ENCODE assay signal across 8 cellular contexts in genomic region chrX:100649550-100650356, GRCh38. TPM values are rescaled to one million over a fixed set of nuclear protein-coding genes. Genes with fewer than 3 reads are reported as not detected.
A peak's percentile ranks its signal among the peaks of the same experiment; 100 is the strongest.
DNase-seq lines count a peak whose midpoint lies in the region; ATAC-seq and TF ChIP-seq lines count a peak whose summit lies in the region.

No MANE protein-coding gene starts in this region.

- H3K4me3 Mint-ChIP-seq in activated CD8-positive, alpha-beta T cell treated with anti-CD3 and anti-CD28 coated beads for 36 hours: no peak overlapping the region

- no peaks in the 10 kb centered on the region for H3K9me3 ChIP-seq in SJSA1 (replicated peaks)

- H3K9me3 Mint-ChIP-seq in activated CD8-positive, alpha-beta T cell treated with anti-CD3 and anti-CD28 coated beads for 36 hours: no peaks in the 10 kb centered on the region

- ATAC-seq in foreskin keratinocyte: peak; percentile 61
- no peak for ATAC-seq in activated CD8-positive, alpha-beta T cell treated with anti-CD3 and anti-CD28 coated beads for 36 hours
- ATAC-seq in GM18505 (IDR thresholded peaks at IDR 0.05; ENCODE audit: unreplicated experiment): no peak

- TF ChIP-seq POLR2A in GM18505 (IDR thresholded peaks at IDR 0.05; ENCODE audit: borderline replicate concordance, extremely low read depth, insufficient read depth, insufficient read length): no peak

- H3K4me3 ChIP-seq in SJSA1: no peak overlapping the region

- H3K27ac ChIP-seq in SJSA1 (peak overlapping the region; percentile 57), foreskin keratinocyte (no peak overlapping the region)

- DNase-seq in D341Med (ENCODE audit: low spot score) (peak; percentile 27), SJSA1 (ENCODE audit: low read depth in 1 of 2, low spot score in 2 of 2) (peak in 1 of 2 experiments; percentile 32), foreskin keratinocyte (peak in 1 of 2 donors; percentile 70), posterior vena cava (ENCODE audit: low spot score) (peak; percentile 90), retina (no peak), NCI-H2196 treated with DMSO at 0.1 percent for 48 hours (lab: John Stamatoyannopoulos, UW; ENCODE audit: unreplicated experiment) (no peak)
- no peak for DNase-seq in activated CD8-positive, alpha-beta T cell treated with anti-CD3 and anti-CD28 coated beads for 36 hours

- H3K27me3 ChIP-seq in SJSA1 (replicated peaks) (no peaks in the 10 kb centered on the region), foreskin keratinocyte (no peaks in the 10 kb centered on the region)

- peaks cover 10% of the 10 kb centered on the region for H3K27me3 Mint-ChIP-seq in activated CD8-positive, alpha-beta T cell treated with anti-CD3 and anti-CD28 coated beads for 36 hours

- no peak overlapping the region for H3K27ac Mint-ChIP-seq in activated CD8-positive, alpha-beta T cell treated with anti-CD3 and anti-CD28 coated beads for 36 hours

- TF ChIP-seq CTCF in foreskin keratinocyte (conservative IDR thresholded peaks at IDR 0.05): no peak
- TF ChIP-seq CTCF in activated CD8-positive, alpha-beta T cell treated with anti-CD3 and anti-CD28 coated beads for 36 hours (IDR thresholded peaks at IDR 0.05): no peak

- H3K4me1 ChIP-seq in SJSA1 (replicated peaks) (peaks cover 36% of the 10 kb centered on the region), foreskin keratinocyte (peaks cover 3% of the 10 kb centered on the region)

- 0 out of 2 replicates have a peak, but pooled peaks cover 3% of the 10 kb centered on the region for H3K36me3 ChIP-seq in SJSA1

- no peaks in the 10 kb centered on the region for H3K4me1 Mint-ChIP-seq in activated CD8-positive, alpha-beta T cell treated with anti-CD3 and anti-CD28 coated beads for 36 hours (ENCODE audit: low read depth)

- intact Hi-C loops in posterior vena cava (cut with DNase I): no loop called here
- intact Hi-C loops in activated CD8-positive, alpha-beta T cell treated with anti-CD3 and anti-CD28 coated beads for 36 hours (cut with micrococcal nuclease): no loop called here

- H3K36me3 Mint-ChIP-seq in activated CD8-positive, alpha-beta T cell treated with anti-CD3 and anti-CD28 coated beads for 36 hours (ENCODE audit: low read depth): no peaks in the 10 kb centered on the region

- CTCF ChIA-PET in activated CD8-positive, alpha-beta T cell treated with anti-CD3 and anti-CD28 coated beads for 36 hours (lab: Charles Lee): interaction anchor here (0.8 kb wide), 1 partner anchor 12 kb away, joined by 3 read pairs; no protein-coding TSS in a partner anchor

- POLR2A ChIA-PET in activated CD8-positive, alpha-beta T cell treated with anti-CD3 and anti-CD28 coated beads for 36 hours (lab: Charles Lee): no interaction called here

RNA-seq across cellular contexts. Expression of gene SRPX2, which starts 5.8 kb away (rescaled TPM):
- 33.9 and 38.0 TPM in 2 replicates for total RNA-seq in SJSA1 (2014; rRNA removed; shearing (Covaris generic))
- 0.31 and 0.49 TPM in 2 replicates for total RNA-seq in foreskin keratinocyte
- 0.36 and 0.76 TPM in 2 replicates for polyA plus RNA-seq in foreskin keratinocyte
- 10 to 100 TPM; 34.5 to 40.3 TPM for total RNA-seq in posterior vena cava
- not detected for total RNA-seq in activated CD8-positive, alpha-beta T cell treated with anti-CD3 and anti-CD28 coated beads for 36 hours

RNA-seq across cellular contexts. Expression of gene TSPAN6, which starts 13.1 kb away (rescaled TPM):
- total RNA-seq in SJSA1 (2014; rRNA removed; shearing (Covaris generic)): 26.9 and 31.3 TPM in 2 replicates
- total RNA-seq in foreskin keratinocyte (18.3 and 18.4 TPM in 2 replicates), posterior vena cava (10 to 100 TPM in 1 of 2 donors, 1 to 10 TPM in 1; 7.8 to 11.1 TPM)
- polyA plus RNA-seq in foreskin keratinocyte: 14.5 and 16.2 TPM in 2 replicates
- total RNA-seq in activated CD8-positive, alpha-beta T cell treated with anti-CD3 and anti-CD28 coated beads for 36 hours: under 1 TPM; 0.36 to 0.43 TPM

Comparison
In these comparisons a context has a peak if more than half of its experiments do, and no peak if none do; other contexts are left out.
1. DNase-seq: peak in D341Med (single experiment) and posterior vena cava (single experiment); none in activated CD8-positive, alpha-beta T cell treated with anti-CD3 and anti-CD28 coated beads for 36 hours (single experiment), retina (single experiment) and NCI-H2196 treated with DMSO at 0.1 percent for 48 hours (single experiment).
2. RNA of gene SRPX2, which starts 5.8 kb away (total RNA-seq): 34.5 to 40.3 TPM in posterior vena cava and 33.9 to 38.0 TPM in SJSA1; 0.31 to 0.49 TPM in foreskin keratinocyte and not detected in activated CD8-positive, alpha-beta T cell treated with anti-CD3 and anti-CD28 coated beads for 36 hours; every median in the first group is over 10 times any median in the second.
3. RNA of gene TSPAN6, which starts 13.1 kb away (total RNA-seq): 26.9 to 31.3 TPM in SJSA1, 18.3 to 18.4 TPM in foreskin keratinocyte and 7.8 to 11.1 TPM in posterior vena cava; 0.36 to 0.43 TPM in activated CD8-positive, alpha-beta T cell treated with anti-CD3 and anti-CD28 coated beads for 36 hours; every median in the first group is over 4 times any median in the second.